In genomic region chr7:5396999-5397656, GRCh38 we compare ENCODE assay signal across 8 cellular contexts. TPM values are rescaled to one million over a fixed set of nuclear protein-coding genes. Genes with fewer than 3 reads are reported as not detected.
DNase-seq lines count a peak whose midpoint lies in the region; ATAC-seq and TF ChIP-seq lines count a peak whose summit lies in the region.

No MANE protein-coding gene starts in this region.

- peaks cover 15 to 32% of the 10 kb centered on the region in 2 donors for H3K4me1 ChIP-seq in thoracic aorta (ENCODE audit: control insufficient read depth in 1 of 2, low read depth in 2 of 2)

- TF ChIP-seq CTCF in thoracic aorta (IDR thresholded peaks at IDR 0.05) (no peak), glutamatergic neuron (IDR thresholded peaks at IDR 0.05; ENCODE audit: partially characterized antibody, unreplicated experiment) (no peak)

- no peaks in the 10 kb centered on the region for H3K9me3 ChIP-seq in thoracic aorta

- TF ChIP-seq POLR2A in erythroblast (IDR thresholded peaks at IDR 0.05; ENCODE audit: low read length) = peak; percentile 86

- peak overlapping the region; percentile 63 for H3K4me3 ChIP-seq in thoracic aorta

- peaks cover 3% of the 10 kb centered on the region for H3K9me3 Mint-ChIP-seq in glutamatergic neuron (ENCODE audit: unreplicated experiment)

- H3K27me3 Mint-ChIP-seq in glutamatergic neuron (ENCODE audit: unreplicated experiment) = peaks cover 10% of the 10 kb centered on the region

- ATAC-seq in GM18519 (IDR thresholded peaks at IDR 0.05; ENCODE audit: low FRiP score, unreplicated experiment) (peak; percentile 75), HG02981 (IDR thresholded peaks at IDR 0.05; ENCODE audit: unreplicated experiment) (peak; percentile 85), thoracic aorta (ENCODE audit: insufficient number of reproducible peaks, low FRiP score, low read depth) (peak; percentile 49)

- peak overlapping the region; percentile 41 to 65 for H3K27ac ChIP-seq in thoracic aorta

- peak; percentile 88 for DNase-seq in NK-92 treated with Interleukin-12 subunit alpha and Interleukin-12 subunit beta, amount 100 ng/mL, for 24 hours (lab: John Stamatoyannopoulos, UW)
- DNase-seq in activated CD8-positive, alpha-beta memory T cell treated with anti-CD3 and anti-CD28 coated beads, Interleukin-2, amount 50 U/mL, for 1 hour (ENCODE audit: extremely low read depth) = peak; percentile 83
- DNase-seq in erythroblast (lab: John Stamatoyannopoulos, UW) (peak; percentile 88 to 91), occipital lobe (lab: John Stamatoyannopoulos, UW) (peak; percentile 20), thoracic aorta (ENCODE audit: low spot score) (no peak), glutamatergic neuron (no peak)

- no peak overlapping the region for H3K4me3 Mint-ChIP-seq in glutamatergic neuron (ENCODE audit: unreplicated experiment)

- H3K36me3 Mint-ChIP-seq in glutamatergic neuron (ENCODE audit: unreplicated experiment) = no peaks in the 10 kb centered on the region

- H3K27ac Mint-ChIP-seq in glutamatergic neuron (ENCODE audit: unreplicated experiment) = no peak overlapping the region

- H3K36me3 ChIP-seq in thoracic aorta = peaks cover 21% of the 10 kb centered on the region

- no peaks in the 10 kb centered on the region for H3K4me1 Mint-ChIP-seq in glutamatergic neuron (ENCODE audit: low read depth, unreplicated experiment)

- no peaks in the 10 kb centered on the region for H3K27me3 ChIP-seq in thoracic aorta (replicated peaks; ENCODE audit: insufficient read depth)

RNA-seq across cellular contexts. Expression of gene TNRC18, which starts 26.5 kb away (rescaled TPM):
- total RNA-seq in occipital lobe (50.1 TPM), thoracic aorta (100 to 1,000 TPM; 182 to 244 TPM), glutamatergic neuron (ENCODE audit: unreplicated experiment) (54.6 TPM)

Comparison
In these comparisons a context has a peak if more than half of its experiments do, and no peak if none do; other contexts are left out.
1. DNase-seq: peak in NK-92 treated with Interleukin-12 subunit alpha and Interleukin-12 subunit beta, amount 100 ng/mL, for 24 hours (single experiment), activated CD8-positive, alpha-beta memory T cell treated with anti-CD3 and anti-CD28 coated beads, Interleukin-2, amount 50 U/mL, for 1 hour (single experiment), erythroblast (2 of 2) and occipital lobe (single experiment); none in thoracic aorta (single experiment) and glutamatergic neuron (single experiment).
2. Peak in every context shown above with its lines, with median percentiles within 50 percentile points of each other: ATAC-seq.